ENCODE assay signal across 7 cellular contexts in genomic region chr10:119667562-119668328, GRCh38. TPM values are rescaled to one million over a fixed set of nuclear protein-coding genes. Genes with fewer than 3 reads are reported as not detected.
DNase-seq lines count a peak whose midpoint lies in the region; ATAC-seq and TF ChIP-seq lines count a peak whose summit lies in the region.

No MANE protein-coding gene starts in this region.

- TF ChIP-seq CTCF in HFFc6 (IDR thresholded peaks at IDR 0.05) (peak; percentile 53), foreskin fibroblast (IDR thresholded peaks at IDR 0.05; ENCODE audit: low read depth, low read length) (no peak), retinal pigment epithelial cell (conservative IDR thresholded peaks at IDR 0.05; ENCODE audit: low read depth, low read length) (no peak)

- DNase-seq in HFFc6 (peak; percentile 98), SJCRH30 (peak; percentile 87 to 90), foreskin fibroblast (peak; percentile 97 to 98), retinal pigment epithelial cell (ENCODE audit: low read depth) (peak; percentile 62)
- no peak for DNase-seq in stimulated activated naive CD4-positive, alpha-beta T cell treated with Interleukin-2 at 50 U/mL for 16 hours (lab: John Stamatoyannopoulos, UW)

- H3K27ac ChIP-seq in SJCRH30: peak overlapping the region; percentile 41

- ATAC-seq in HG02798 (IDR thresholded peaks at IDR 0.05; ENCODE audit: poor library complexity, unreplicated experiment) (no peak), GM21367 (IDR thresholded peaks at IDR 0.05; ENCODE audit: unreplicated experiment) (no peak)

- peak overlapping the region; percentile 71 for H3K4me3 Mint-ChIP-seq in HFFc6

- H3K27ac Mint-ChIP-seq in HFFc6: peak overlapping the region; percentile 96

- H3K36me3 Mint-ChIP-seq in HFFc6 (ENCODE audit: low read depth): peaks cover 49% of the 10 kb centered on the region

- H3K9me3 ChIP-seq in SJCRH30 (replicated peaks): no peaks in the 10 kb centered on the region

- H3K4me1 Mint-ChIP-seq in HFFc6 (ENCODE audit: low read depth): peaks cover 89% of the 10 kb centered on the region

- peaks cover 13% of the 10 kb centered on the region for H3K36me3 ChIP-seq in SJCRH30

- peaks cover 3% of the 10 kb centered on the region for H3K27me3 Mint-ChIP-seq in HFFc6 (ENCODE audit: insufficient read depth)

- H3K27me3 ChIP-seq in SJCRH30: no peaks in the 10 kb centered on the region

- no peaks in the 10 kb centered on the region for H3K9me3 Mint-ChIP-seq in HFFc6

- H3K4me3 ChIP-seq in SJCRH30: no peak overlapping the region
- peak overlapping the region in 1 of 2 donors; percentile 23 for H3K4me3 ChIP-seq in foreskin fibroblast (ENCODE audit: low read depth in 1 of 2, low read length in 2 of 2)
- no peak overlapping the region for H3K4me3 ChIP-seq in retinal pigment epithelial cell (ENCODE audit: low read length)

- peaks cover 20% of the 10 kb centered on the region for H3K4me1 ChIP-seq in SJCRH30

RNA-seq across cellular contexts. Expression of gene BAG3, which starts 16.6 kb away (rescaled TPM):
- 100 to 1,000 TPM in 4 of 6 experiments, 10 to 100 TPM in 2; 97.2 to 108 (median 101) TPM for total RNA-seq in HFFc6 (2021; fragmentation: NEBNext Ultra II Directional; extraction: Animal tissue kit (Norgen Biotek cat#: 25700))
- total RNA-seq in SJCRH30 (2014; rRNA removed; shearing (Covaris generic)): 12.5 and 13.4 TPM in 2 replicates

RNA-seq across cellular contexts. Expression of gene INPP5F, which starts 58.1 kb away (rescaled TPM):
- 10 to 100 TPM in 5 of 6 experiments, 1 to 10 TPM in 1; 8.7 to 12.8 (median 12.5) TPM for total RNA-seq in HFFc6 (2021; fragmentation: NEBNext Ultra II Directional; extraction: Animal tissue kit (Norgen Biotek cat#: 25700))
- total RNA-seq in SJCRH30 (2014; rRNA removed; shearing (Covaris generic)): 11.5 and 13.8 TPM in 2 replicates
